Comparison of ENCODE assay signal across 8 cellular contexts in the genomic region with DNA sequence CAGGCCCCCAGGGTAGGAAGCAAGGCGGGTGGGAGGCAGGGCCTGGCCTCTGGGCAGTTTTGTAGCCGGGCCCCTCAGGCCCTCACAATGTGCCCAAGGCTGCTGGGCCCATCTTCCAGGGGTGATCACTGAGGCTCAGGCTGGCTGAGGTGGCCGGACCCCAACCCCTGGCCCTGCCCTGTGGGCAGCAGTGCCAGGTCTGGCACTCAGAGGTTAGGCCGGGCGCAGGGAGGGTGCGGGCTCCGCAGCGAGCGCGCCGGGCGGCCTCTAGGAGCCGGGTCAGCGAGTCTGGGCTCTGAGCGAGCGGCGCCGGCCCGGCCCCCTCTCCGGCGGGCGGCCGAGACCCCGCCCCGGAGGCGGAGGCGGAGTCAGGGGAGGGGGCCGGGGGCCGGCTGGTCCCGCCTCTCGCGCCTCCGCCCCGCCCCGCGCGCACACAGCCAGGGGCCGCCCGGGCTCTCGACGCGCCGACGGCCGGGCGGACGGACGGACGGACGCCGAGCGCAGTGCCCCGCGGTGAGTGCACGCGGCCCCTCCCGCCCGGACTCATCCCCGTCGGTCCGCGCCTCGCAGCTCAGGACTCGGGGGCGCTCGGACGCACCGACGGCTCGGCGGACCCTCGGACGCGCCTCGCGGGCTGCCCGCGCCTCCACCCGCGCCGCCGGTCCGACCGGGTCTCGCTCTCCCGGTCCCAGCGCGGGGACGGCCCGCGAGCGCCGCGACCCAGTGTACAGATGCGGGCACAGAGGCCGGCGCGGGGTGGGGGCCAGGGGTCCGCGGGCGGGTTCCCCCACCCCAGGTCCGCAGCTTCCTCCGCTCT. TPM values are rescaled to one million over a fixed set of nuclear protein-coding genes. Genes with fewer than 3 reads are reported as not detected.
DNase-seq lines count a peak whose midpoint lies in the region; ATAC-seq and TF ChIP-seq lines count a peak whose summit lies in the region.

A gene (plus strand): TSS at position 430 of the 817 bp plus-strand sequence. CDS start 21,231 bp downstream, outside the sequence.

- H3K9me3 ChIP-seq in lung (ENCODE audit: control insufficient read depth in 2 of 2, insufficient read depth in 1 of 2, low read length in 1 of 2) (no peaks in the 10 kb centered on the region), upper lobe of left lung (no peaks in the 10 kb centered on the region)

- H3K36me3 ChIP-seq in lung (ENCODE audit: control insufficient read depth in 2 of 2, insufficient read depth in 2 of 2, low read length in 2 of 2) (no peaks in the 10 kb centered on the region), upper lobe of left lung (no peaks in the 10 kb centered on the region)

- H3K4me1 ChIP-seq in lung (ENCODE audit: control insufficient read depth in 2 of 2, insufficient read depth in 2 of 2, low read length in 2 of 2) = no peaks in the 10 kb centered on the region
- H3K4me1 ChIP-seq in upper lobe of left lung = peaks cover 0 to 18% (median 7%) of the 10 kb centered on the region in 4 donors

- peak; percentile 65 for ATAC-seq in lung (ENCODE audit: insufficient read depth, low FRiP score)
- peak; percentile 19 to 90 for ATAC-seq in upper lobe of left lung (ENCODE audit: low FRiP score in 2 of 2)
- no peak for ATAC-seq in GM19452 (IDR thresholded peaks at IDR 0.05; ENCODE audit: unreplicated experiment)

- TF ChIP-seq CTCF in C4-2B (conservative IDR thresholded peaks at IDR 0.05) (no peak), lung (IDR thresholded peaks at IDR 0.05; ENCODE audit: control extremely low read depth, extremely low read depth) (no peak), upper lobe of left lung (IDR thresholded peaks at IDR 0.05) (no peak)

- intact Hi-C loops in dendritic cell treated with granulocyte-macrophage colony-stimulating factor and Interleukin-4, amounts not matched to agents 40 ng/mL and 50 ng/mL, for 4 days (cut with micrococcal nuclease) = no loop called here

- H3K27me3 Mint-ChIP-seq in dendritic cell treated with granulocyte-macrophage colony-stimulating factor and Interleukin-4, amounts not matched to agents 40 ng/mL and 50 ng/mL, for 4 days = peaks cover 46% of the 10 kb centered on the region

- peaks cover 6% of the 10 kb centered on the region for H3K4me1 Mint-ChIP-seq in dendritic cell treated with granulocyte-macrophage colony-stimulating factor and Interleukin-4, amounts not matched to agents 40 ng/mL and 50 ng/mL, for 4 days (ENCODE audit: low read depth)

- peak within 1 kb of the TSS; percentile 13; the same call in 1 of the 2 replicates for H3K27ac ChIP-seq in C4-2B
- H3K27ac ChIP-seq in lung (ENCODE audit: low read depth in 1 of 2, low read length in 1 of 2) = no peak within 1 kb of the TSS
- H3K27ac ChIP-seq in upper lobe of left lung = peak within 1 kb of the TSS in 1 of 4 donors; percentile 50

- DNase-seq in NCI-H2196 (lab: John Stamatoyannopoulos, UW; ENCODE audit: unreplicated experiment) (peak; percentile 57), lung (ENCODE audit: low spot score) (no peak), upper lobe of left lung (peak in 1 of 2 donors; percentile 93), NCI-H1436 treated with DMSO at 0.1 percent for 48 hours (lab: John Stamatoyannopoulos, UW) (no peak), 8988T (no peak)

- H3K27ac Mint-ChIP-seq in dendritic cell treated with granulocyte-macrophage colony-stimulating factor and Interleukin-4, amounts not matched to agents 40 ng/mL and 50 ng/mL, for 4 days = no peak within 1 kb of the TSS

- TF ChIP-seq EP300 in upper lobe of left lung (IDR thresholded peaks at IDR 0.05) = no peak

- H3K4me3 ChIP-seq in lung (no peak within 1 kb of the TSS), upper lobe of left lung (peak within 1 kb of the TSS in 3 of 4 donors; percentile 35 to 43 (median 36))

- no peaks in the 10 kb centered on the region for H3K27me3 ChIP-seq in lung (ENCODE audit: control insufficient read depth, insufficient read depth)
- peaks cover 0 to 17% (median 5%) of the 10 kb centered on the region in 4 donors for H3K27me3 ChIP-seq in upper lobe of left lung

- no peaks in the 10 kb centered on the region for H3K9me3 Mint-ChIP-seq in dendritic cell treated with granulocyte-macrophage colony-stimulating factor and Interleukin-4, amounts not matched to agents 40 ng/mL and 50 ng/mL, for 4 days

- H3K36me3 Mint-ChIP-seq in dendritic cell treated with granulocyte-macrophage colony-stimulating factor and Interleukin-4, amounts not matched to agents 40 ng/mL and 50 ng/mL, for 4 days (ENCODE audit: low read depth) = no peaks in the 10 kb centered on the region

- peak within 1 kb of the TSS; percentile 33 for H3K4me3 Mint-ChIP-seq in dendritic cell treated with granulocyte-macrophage colony-stimulating factor and Interleukin-4, amounts not matched to agents 40 ng/mL and 50 ng/mL, for 4 days

- TF ChIP-seq POLR2A in upper lobe of left lung (IDR thresholded peaks at IDR 0.05) = no peak

- WGBS in lung, 2 donors = 4 to 6% methylated on average over 50 to 103 of the region's 103 CpGs
- 10 to 80% methylated on average over 1 to 36 of the region's 103 CpGs for WGBS in upper lobe of left lung, 2 donors

RNA-seq across cellular contexts. Expression of the gene that starts here (rescaled TPM):
- 10 to 100 TPM; 34.0 to 43.4 TPM for total RNA-seq in lung
- 1 to 10 TPM; 4.3 to 8.2 TPM for polyA plus RNA-seq in lung
- 10 to 100 TPM in 4 of 6 donors, 1 to 10 TPM in 2; 2.1 to 85.7 (median 19.5) TPM for total RNA-seq in upper lobe of left lung
